Comparison of ENCODE assay signal across 11 cellular contexts in genomic region chr17:81328925-81329278, GRCh38. TPM values are rescaled to one million over a fixed set of nuclear protein-coding genes. Genes with fewer than 3 reads are reported as not detected.
DNase-seq lines count a peak whose midpoint lies in the region; ATAC-seq, FAIRE-seq and TF ChIP-seq lines count a peak whose summit lies in the region.
"Had no signal": no experiment of that assay in that cellular context is flagged by ENCODE, and none has a peak within 500 bp of the region (broad histone marks: within the 10 kb centered on the region; RNA-seq: fewer than 3 reads in every experiment).

No MANE protein-coding gene starts in this region.

- no peak overlapping the region for H3K27ac Mint-ChIP-seq in endothelial cell (ENCODE audit: unreplicated experiment)
- H3K27ac Mint-ChIP-seq in activated CD4-positive, alpha-beta T cell treated with anti-CD3 and anti-CD28 coated beads, Interleukin-2, amount 10 ng/mL, durations not matched to agents 7 days and 5 days, result no peak overlapping the region

- H3K36me3 Mint-ChIP-seq in endothelial cell (ENCODE audit: low read depth, unreplicated experiment), result no peaks in the 10 kb centered on the region
- no peaks in the 10 kb centered on the region for H3K36me3 Mint-ChIP-seq in activated CD4-positive, alpha-beta T cell treated with anti-CD3 and anti-CD28 coated beads, Interleukin-2, amount 10 ng/mL, durations not matched to agents 7 days and 5 days (ENCODE audit: low read depth)

- H3K9me3 Mint-ChIP-seq in endothelial cell (ENCODE audit: unreplicated experiment), result no peaks in the 10 kb centered on the region
- H3K9me3 Mint-ChIP-seq in activated CD4-positive, alpha-beta T cell treated with anti-CD3 and anti-CD28 coated beads, Interleukin-2, amount 10 ng/mL, durations not matched to agents 7 days and 5 days, result no peaks in the 10 kb centered on the region

- no peaks in the 10 kb centered on the region for H3K4me1 Mint-ChIP-seq in endothelial cell (ENCODE audit: unreplicated experiment)
- no peaks in the 10 kb centered on the region for H3K4me1 Mint-ChIP-seq in activated CD4-positive, alpha-beta T cell treated with anti-CD3 and anti-CD28 coated beads, Interleukin-2, amount 10 ng/mL, durations not matched to agents 7 days and 5 days

- no peak for FAIRE-seq in HTR-8/SVneo (lab: Jason Lieb, UNC)
- FAIRE-seq: frontal cortex had no signal

- H3K4me1 ChIP-seq in cardiac muscle cell (ENCODE audit: low read depth) (peaks cover 33% of the 10 kb centered on the region), muscle layer of colon (ENCODE audit: insufficient read depth, low read length) (peaks cover 25% of the 10 kb centered on the region)

- CTCF ChIA-PET in activated CD4-positive, alpha-beta T cell treated with anti-CD3 and anti-CD28 coated beads, Interleukin-2, amount 10 ng/mL, durations not matched to agents 7 days and 5 days (lab: Charles Lee), result no interaction called here

- TF ChIP-seq CTCF in cardiac muscle cell (IDR thresholded peaks at IDR 0.05; ENCODE audit: low read depth, low read length) (no peak), endothelial cell (IDR thresholded peaks at IDR 0.05; ENCODE audit: unreplicated experiment) (no peak)

- intact Hi-C loops in cardiac septum (cut with DNase I), result loop anchor here (5.0 kb wide), 1 partner anchor 88 kb away; no protein-coding TSS in a partner anchor

- peaks cover 3% of the 10 kb centered on the region for H3K27me3 Mint-ChIP-seq in endothelial cell (ENCODE audit: unreplicated experiment)
- no peaks in the 10 kb centered on the region for H3K27me3 Mint-ChIP-seq in activated CD4-positive, alpha-beta T cell treated with anti-CD3 and anti-CD28 coated beads, Interleukin-2, amount 10 ng/mL, durations not matched to agents 7 days and 5 days

- POLR2A ChIA-PET in activated CD4-positive, alpha-beta T cell treated with anti-CD3 and anti-CD28 coated beads, Interleukin-2, amount 10 ng/mL, durations not matched to agents 7 days and 5 days (lab: Charles Lee), result no interaction called here

- DNase-seq in cardiac muscle cell (ENCODE audit: low read depth in 1 of 2, low spot score in 1 of 2) (no peak), cardiac septum (ENCODE audit: low spot score) (no peak), endothelial cell (ENCODE audit: low spot score) (no peak), HTR-8/SVneo (ENCODE audit: insufficient read length, low spot score) (no peak), SKM-1 treated with dmso at 0.1 percent for 144 hours (lab: John Stamatoyannopoulos, UW; ENCODE audit: unreplicated experiment) (no peak)
- DNase-seq in activated CD4-positive, alpha-beta T cell treated with anti-CD3 and anti-CD28 coated beads, Interleukin-2, amount 10 ng/mL, durations not matched to agents 7 days and 5 days, result no peak
- DNase-seq: activated naive CD4-positive, alpha-beta T cell treated with Interleukin-2 at 50 U/mL for 16 hours; NCI-H1930 had no signal

- H3K4me3 ChIP-seq in cardiac muscle cell, result no peak overlapping the region
- H3K4me3 ChIP-seq in muscle layer of colon (ENCODE audit: low read depth in 1 of 2, low read length in 2 of 2), result no peak overlapping the region

- H3K27ac ChIP-seq in cardiac muscle cell (peak overlapping the region; percentile 64), muscle layer of colon (ENCODE audit: low read depth, low read length) (peak overlapping the region; percentile 77)

- H3K27me3 ChIP-seq in cardiac muscle cell (no peaks in the 10 kb centered on the region), muscle layer of colon (ENCODE audit: control insufficient read depth in 1 of 2, insufficient read depth in 2 of 2, low read length in 2 of 2) (peaks cover 0 to 5% of the 10 kb centered on the region in 2 donors)

- H3K36me3 ChIP-seq in cardiac muscle cell (no peaks in the 10 kb centered on the region), muscle layer of colon (ENCODE audit: insufficient read depth, low read length) (no peaks in the 10 kb centered on the region)

- no peak overlapping the region for H3K9ac ChIP-seq in muscle layer of colon (ENCODE audit: low read length)

- no peak for ATAC-seq in HG02642 (IDR thresholded peaks at IDR 0.05; ENCODE audit: poor library complexity, unreplicated experiment)

- H3K4me3 Mint-ChIP-seq in endothelial cell (ENCODE audit: unreplicated experiment), result peak overlapping the region; percentile 27
- no peak overlapping the region for H3K4me3 Mint-ChIP-seq in activated CD4-positive, alpha-beta T cell treated with anti-CD3 and anti-CD28 coated beads, Interleukin-2, amount 10 ng/mL, durations not matched to agents 7 days and 5 days

- H3K9me3 ChIP-seq in cardiac muscle cell (ENCODE audit: low read depth) (no peaks in the 10 kb centered on the region), muscle layer of colon (ENCODE audit: low read length) (no peaks in the 10 kb centered on the region)

RNA-seq across cellular contexts. Expression of gene SLC38A10, which starts 33.8 kb away (rescaled TPM):
- total RNA-seq in cardiac muscle cell (104 and 131 TPM in 2 replicates), cardiac septum (36.0 TPM), endothelial cell (ENCODE audit: unreplicated experiment) (57.2 TPM)
- 68.1 and 94.4 TPM in 2 replicates for polyA plus RNA-seq in cardiac muscle cell
- total RNA-seq in activated CD4-positive, alpha-beta T cell treated with anti-CD3 and anti-CD28 coated beads, Interleukin-2, amount 10 ng/mL, durations not matched to agents 7 days and 5 days, result 100 to 1,000 TPM in 1 of 2 experiments, 10 to 100 TPM in 1; 94.4 to 109 TPM
